In the genomic region with DNA sequence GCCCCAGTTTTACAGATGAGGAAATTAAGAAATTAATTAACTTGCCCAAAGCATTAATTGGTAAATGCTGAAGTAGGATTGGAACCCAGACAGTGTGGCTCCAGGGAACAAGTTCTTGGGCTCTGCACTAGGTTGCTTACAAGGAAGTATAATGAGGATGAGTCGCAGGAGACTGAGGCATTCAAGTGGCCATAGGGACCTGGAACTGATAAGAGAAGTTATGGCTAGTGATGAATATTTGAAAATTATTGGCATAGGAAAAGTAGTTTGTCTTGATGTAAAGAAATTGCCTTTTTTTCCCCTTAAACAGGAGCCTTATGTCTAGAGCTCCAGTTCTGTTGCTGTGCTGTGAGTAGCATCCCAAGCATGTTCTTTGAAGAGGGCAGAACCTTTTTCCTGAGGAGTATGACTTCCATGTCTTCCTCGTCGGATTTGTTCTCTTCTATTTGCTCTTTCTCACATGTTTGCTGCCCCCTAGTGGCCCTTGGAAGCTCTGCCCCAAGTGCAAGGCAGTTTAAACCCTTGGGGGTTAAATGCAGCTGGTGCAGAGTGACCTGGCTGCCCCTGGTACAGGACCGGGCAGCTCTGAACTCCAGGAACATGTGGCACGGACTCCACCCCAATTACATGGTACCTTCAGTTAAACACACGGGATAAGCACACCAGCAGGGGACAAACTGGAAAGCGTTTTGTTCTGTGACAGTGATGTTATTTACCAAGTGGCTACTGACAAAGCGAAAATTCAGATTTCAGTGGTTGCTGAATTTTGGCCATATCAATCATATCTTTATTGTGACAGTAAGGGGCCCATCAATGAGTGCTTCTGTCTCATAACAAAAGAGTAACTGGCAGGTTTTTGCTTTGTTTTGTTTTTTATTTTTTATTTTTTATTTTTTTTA, we compare ENCODE assay signal across 8 cellular contexts.
DNase-seq lines count a peak whose midpoint lies in the region; ATAC-seq and TF ChIP-seq lines count a peak whose summit lies in the region.

No MANE protein-coding gene starts in this region.

- H2BK120ac ChIP-seq in H9 (ENCODE audit: low read depth, low read length, poor library complexity, severe bottlenecking): no peak overlapping the region

- H3K4me3 Mint-ChIP-seq in H9: no peak overlapping the region

- intact Hi-C loops in right cardiac atrium (cut with DNase I) (loop anchor here in 3 of 4 donors (5.0 to 10.0 kb wide), 2 partner anchors 316 to 319 kb away; no protein-coding TSS in a partner anchor), sigmoid colon (cut with DNase I) (loop anchor here (2.0 kb wide), 1 partner anchor 320 kb away; no protein-coding TSS in a partner anchor)

- no peaks in the 10 kb centered on the region for H3K79me2 ChIP-seq in H9 (ENCODE audit: insufficient read depth, low read length)

- H4K5ac ChIP-seq in H9 (ENCODE audit: insufficient read length, low read depth, low read length): no peak overlapping the region

- H3K27ac ChIP-seq in H9 (ENCODE audit: insufficient read length, low read depth, low read length) (no peak overlapping the region), right cardiac atrium (ENCODE audit: low read length) (no peak overlapping the region), sigmoid colon (no peak overlapping the region)

- DNase-seq in EH (ENCODE audit: low read depth): peak; percentile 86
- DNase-seq in H9: peak; percentile 79
- DNase-seq in NCI-H1105 treated with DMSO at 0.1 percent for 48 hours (lab: John Stamatoyannopoulos, UW): peak; percentile 75
- peak; percentile 20 to 64 (median 28) for DNase-seq in T-helper 1 cell
- DNase-seq in amniotic epithelial cell (ENCODE audit: low read depth): peak; percentile 85
- DNase-seq in right cardiac atrium: peak; percentile 64 to 83 (median 76)
- DNase-seq in sigmoid colon: peak; percentile 81

- H3K23me2 ChIP-seq in H9 (ENCODE audit: insufficient read length, low read depth, low read length, poor library complexity, severe bottlenecking): no peaks in the 10 kb centered on the region

- H2AK5ac ChIP-seq in H9 (ENCODE audit: insufficient read length, low read length): no peak overlapping the region

- H3K4me2 ChIP-seq in H9 (ENCODE audit: insufficient read depth, insufficient read length, low read length): no peak overlapping the region

- H3K4me1 ChIP-seq in H9 (ENCODE audit: insufficient read depth, low read length) (peaks cover 1% of the 10 kb centered on the region; the same call in 1 of the 2 replicates), right cardiac atrium (ENCODE audit: control insufficient read depth, insufficient read depth, low read length) (no peaks in the 10 kb centered on the region), sigmoid colon (peaks cover 0 to 7% (median 0%) of the 10 kb centered on the region in 4 donors)

- peaks cover 0 to 4% (median 2%) of the 10 kb centered on the region in 3 experiments; a peak in 2 of 7 replicates for H3K36me3 Mint-ChIP-seq in H9 (ENCODE audit: insufficient read depth in 1 of 3, low read depth in 3 of 3)

- no peak overlapping the region for H3K18ac ChIP-seq in H9 (ENCODE audit: insufficient read length, low read depth, low read length)

- H4K8ac ChIP-seq in H9 (replicated peaks; ENCODE audit: insufficient read length, low read depth, low read length): no peak overlapping the region

- H2BK5ac ChIP-seq in H9 (ENCODE audit: insufficient read length, low read length): no peak overlapping the region

- no CpG with 5 or more reads among the region's 8 CpGs for WGBS in H9 (ENCODE audit: extremely low coverage, insufficient read length, low lambda C conversion rate)
- WGBS in right cardiac atrium: 25% methylated on average over 8 of the region's 8 CpGs
- 18 to 27% methylated on average over 8 of the region's 8 CpGs for WGBS in sigmoid colon, 2 donors

- H3K36me3 ChIP-seq in sigmoid colon: no peaks in the 10 kb centered on the region

- ATAC-seq in right cardiac atrium (peak; percentile 59 to 66), GM21528 (IDR thresholded peaks at IDR 0.05; ENCODE audit: low FRiP score, unreplicated experiment) (no peak)

- TF ChIP-seq CTCF in H9 (conservative IDR thresholded peaks at IDR 0.05): peak; percentile 96
- peak; percentile 50 to 91 (median 83) for TF ChIP-seq CTCF in sigmoid colon (IDR thresholded peaks at IDR 0.05)

- H3K27me3 ChIP-seq in H9 (ENCODE audit: insufficient read depth, low read length): no peaks in the 10 kb centered on the region
- peaks cover 2% of the 10 kb centered on the region for H3K27me3 ChIP-seq in right cardiac atrium (ENCODE audit: control insufficient read depth, insufficient read depth)
- H3K27me3 ChIP-seq in sigmoid colon: no peaks in the 10 kb centered on the region

- no peak overlapping the region for H3K4me3 ChIP-seq in right cardiac atrium (ENCODE audit: low read length)
- no peak overlapping the region for H3K4me3 ChIP-seq in sigmoid colon

- no peak overlapping the region for H3T11ph ChIP-seq in H9 (ENCODE audit: low read length)

- peak overlapping the region; percentile 49 for H2BK20ac ChIP-seq in H9 (ENCODE audit: low read depth, low read length, poor library complexity, severe bottlenecking)

- no peaks in the 10 kb centered on the region for H3K79me1 ChIP-seq in H9 (ENCODE audit: insufficient read depth, low read depth, low read length, poor library complexity, severe bottlenecking)

- H3K9me3 ChIP-seq in H9 (ENCODE audit: control insufficient read depth, low read depth, low read length) (no peaks in the 10 kb centered on the region), right cardiac atrium (ENCODE audit: control insufficient read depth, low read length) (no peaks in the 10 kb centered on the region), sigmoid colon (no peaks in the 10 kb centered on the region)

- no peak overlapping the region for H3K23ac ChIP-seq in H9 (ENCODE audit: insufficient read length, low read depth, low read length)

- peaks cover 7% of the 10 kb centered on the region in 2 experiments; a peak in 4 of 5 replicates for H3K9me3 Mint-ChIP-seq in H9

- no peaks in the 10 kb centered on the region for H3K4me1 Mint-ChIP-seq in H9

- H3K56ac ChIP-seq in H9 (ENCODE audit: insufficient read length, low read depth, low read length): no peak overlapping the region

- TF ChIP-seq EP300 in sigmoid colon (IDR thresholded peaks at IDR 0.05): no peak

- H2BK15ac ChIP-seq in H9 (ENCODE audit: low read depth, low read length): no peak overlapping the region

- peak overlapping the region; percentile 82 for H2AFZ ChIP-seq in H9 (ENCODE audit: low read length)

- no peak for TF ChIP-seq POLR2A in sigmoid colon (IDR thresholded peaks at IDR 0.05)

- H3K4ac ChIP-seq in H9 (ENCODE audit: low read depth, low read length): no peak overlapping the region

- H3K27me3 Mint-ChIP-seq in H9 (ENCODE audit: low read depth): no peaks in the 10 kb centered on the region

- no peak overlapping the region for H2BK12ac ChIP-seq in H9 (ENCODE audit: insufficient read length, low read depth, low read length)

- H4K91ac ChIP-seq in H9 (ENCODE audit: insufficient read length, low read depth, low read length): no peak overlapping the region

- no peak overlapping the region for H3K27ac Mint-ChIP-seq in H9

- H3K14ac ChIP-seq in H9 (ENCODE audit: insufficient read depth, low read length): no peak overlapping the region

- H4K20me1 ChIP-seq in H9 (ENCODE audit: control insufficient read depth, insufficient read depth, insufficient read length): no peaks in the 10 kb centered on the region

- no peak overlapping the region for H3K9ac ChIP-seq in H9 (ENCODE audit: extremely low read depth, insufficient read length, low read length)

Comparison
In these comparisons a context has a peak if more than half of its experiments do, and no peak if none do; other contexts are left out.
1. DNase-seq: peak in every context shown above with its lines; median percentile 86 in EH; 85 in amniotic epithelial cell; 81 in sigmoid colon; 79 in H9; 76 in right cardiac atrium; 75 in NCI-H1105 treated with DMSO at 0.1 percent for 48 hours; 28 in T-helper 1 cell.